Comparison of ENCODE assay signal across 1 cellular context in the genomic region with DNA sequence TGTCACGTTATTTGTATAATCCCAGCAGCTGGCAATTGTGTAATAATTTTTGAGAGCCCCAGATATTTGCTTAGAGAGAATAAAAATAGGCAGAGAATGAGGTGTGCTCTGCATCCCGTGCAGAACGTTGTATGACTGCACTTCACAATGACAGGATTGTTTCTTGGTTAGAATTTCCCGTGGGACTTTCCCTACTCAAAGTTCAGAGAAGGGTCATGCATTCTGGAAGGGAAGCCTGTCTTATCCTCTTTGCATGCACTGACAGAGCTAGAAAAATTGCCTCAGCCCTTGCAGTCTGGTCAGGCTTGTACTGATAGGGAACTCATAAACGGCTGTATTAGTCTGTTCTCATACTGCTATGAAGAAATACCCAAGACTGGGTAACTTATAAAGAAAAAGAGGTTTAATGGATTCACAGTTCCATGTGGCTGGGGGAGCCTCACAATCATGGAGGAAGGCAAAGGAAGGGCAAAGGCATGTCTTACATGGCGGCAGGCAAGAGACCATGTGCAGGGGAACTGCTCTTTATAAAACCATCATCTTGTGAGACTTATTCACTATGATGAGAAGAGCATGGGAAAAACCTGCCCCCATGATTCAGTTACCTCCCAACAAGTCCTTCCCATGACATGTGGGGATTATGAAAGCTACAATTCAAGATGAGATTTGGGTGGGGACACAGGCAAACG.
A peak's percentile ranks its signal among the peaks of the same experiment; 100 is the strongest.
TF ChIP-seq lines count a peak whose summit lies in the region.

No MANE protein-coding gene starts in this region.

TF ChIP-seq in GM12878, 131 proteins besides CTCF, POLR2A, EP300 and RAD21 (continued from another document):
- TF ChIP-seq, protein P1, sequence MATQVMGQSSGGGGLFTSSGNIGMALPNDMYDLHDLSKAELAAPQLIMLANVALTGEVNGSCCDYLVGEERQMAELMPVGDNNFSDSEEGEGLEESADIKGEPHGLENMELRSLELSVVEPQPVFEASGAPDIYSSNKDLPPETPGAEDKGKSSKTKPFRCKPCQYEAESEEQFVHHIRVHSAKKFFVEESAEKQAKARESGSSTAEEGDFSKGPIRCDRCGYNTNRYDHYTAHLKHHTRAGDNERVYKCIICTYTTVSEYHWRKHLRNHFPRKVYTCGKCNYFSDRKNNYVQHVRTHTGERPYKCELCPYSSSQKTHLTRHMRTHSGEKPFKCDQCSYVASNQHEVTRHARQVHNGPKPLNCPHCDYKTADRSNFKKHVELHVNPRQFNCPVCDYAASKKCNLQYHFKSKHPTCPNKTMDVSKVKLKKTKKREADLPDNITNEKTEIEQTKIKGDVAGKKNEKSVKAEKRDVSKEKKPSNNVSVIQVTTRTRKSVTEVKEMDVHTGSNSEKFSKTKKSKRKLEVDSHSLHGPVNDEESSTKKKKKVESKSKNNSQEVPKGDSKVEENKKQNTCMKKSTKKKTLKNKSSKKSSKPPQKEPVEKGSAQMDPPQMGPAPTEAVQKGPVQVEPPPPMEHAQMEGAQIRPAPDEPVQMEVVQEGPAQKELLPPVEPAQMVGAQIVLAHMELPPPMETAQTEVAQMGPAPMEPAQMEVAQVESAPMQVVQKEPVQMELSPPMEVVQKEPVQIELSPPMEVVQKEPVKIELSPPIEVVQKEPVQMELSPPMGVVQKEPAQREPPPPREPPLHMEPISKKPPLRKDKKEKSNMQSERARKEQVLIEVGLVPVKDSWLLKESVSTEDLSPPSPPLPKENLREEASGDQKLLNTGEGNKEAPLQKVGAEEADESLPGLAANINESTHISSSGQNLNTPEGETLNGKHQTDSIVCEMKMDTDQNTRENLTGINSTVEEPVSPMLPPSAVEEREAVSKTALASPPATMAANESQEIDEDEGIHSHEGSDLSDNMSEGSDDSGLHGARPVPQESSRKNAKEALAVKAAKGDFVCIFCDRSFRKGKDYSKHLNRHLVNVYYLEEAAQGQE (IDR thresholded peaks at IDR 0.05; ENCODE audit: low read depth, low read length): no peak
- no peak for TF ChIP-seq ZNF622 (IDR thresholded peaks at IDR 0.05)
- TF ChIP-seq SMARCA5 (IDR thresholded peaks at IDR 0.05): no peak
- TF ChIP-seq BACH1 (IDR thresholded peaks at IDR 0.05; ENCODE audit: borderline replicate concordance): no peak
- TF ChIP-seq NFYA (IDR thresholded peaks at IDR 0.05; ENCODE audit: borderline replicate concordance, low read depth, low read length): no peak
- no peak for TF ChIP-seq SMC3 (IDR thresholded peaks at IDR 0.05; ENCODE audit: borderline replicate concordance, low read length)
- no peak for TF ChIP-seq ASH2L (IDR thresholded peaks at IDR 0.05; ENCODE audit: borderline replicate concordance, low read depth)
- peak; percentile 20; the same call in 1 of the 2 replicates for TF ChIP-seq TAF1 (IDR thresholded peaks at IDR 0.05; ENCODE audit: borderline replicate concordance, low read depth, low read length)
- TF ChIP-seq, protein P2, sequence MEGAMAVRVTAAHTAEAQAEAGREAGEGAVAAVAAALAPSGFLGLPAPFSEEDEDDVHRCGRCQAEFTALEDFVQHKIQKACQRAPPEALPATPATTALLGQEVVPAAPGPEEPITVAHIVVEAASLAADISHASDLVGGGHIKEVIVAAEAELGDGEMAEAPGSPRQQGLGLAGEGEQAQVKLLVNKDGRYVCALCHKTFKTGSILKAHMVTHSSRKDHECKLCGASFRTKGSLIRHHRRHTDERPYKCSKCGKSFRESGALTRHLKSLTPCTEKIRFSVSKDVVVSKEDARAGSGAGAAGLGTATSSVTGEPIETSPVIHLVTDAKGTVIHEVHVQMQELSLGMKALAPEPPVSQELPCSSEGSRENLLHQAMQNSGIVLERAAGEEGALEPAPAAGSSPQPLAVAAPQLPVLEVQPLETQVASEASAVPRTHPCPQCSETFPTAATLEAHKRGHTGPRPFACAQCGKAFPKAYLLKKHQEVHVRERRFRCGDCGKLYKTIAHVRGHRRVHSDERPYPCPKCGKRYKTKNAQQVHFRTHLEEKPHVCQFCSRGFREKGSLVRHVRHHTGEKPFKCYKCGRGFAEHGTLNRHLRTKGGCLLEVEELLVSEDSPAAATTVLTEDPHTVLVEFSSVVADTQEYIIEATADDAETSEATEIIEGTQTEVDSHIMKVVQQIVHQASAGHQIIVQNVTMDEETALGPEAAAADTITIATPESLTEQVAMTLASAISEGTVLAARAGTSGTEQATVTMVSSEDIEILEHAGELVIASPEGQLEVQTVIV (IDR thresholded peaks at IDR 0.05; ENCODE audit: borderline replicate concordance, partially characterized antibody): no peak
- no peak for TF ChIP-seq MYB (IDR thresholded peaks at IDR 0.05; ENCODE audit: borderline replicate concordance, low read depth, low read length)
- TF ChIP-seq ZNF384 (IDR thresholded peaks at IDR 0.05; ENCODE audit: borderline replicate concordance, low read depth, low read length): no peak
- TF ChIP-seq HDAC6 (IDR thresholded peaks at IDR 0.05; ENCODE audit: unreplicated experiment): no peak
- TF ChIP-seq GATAD2B (conservative IDR thresholded peaks at IDR 0.05; ENCODE audit: low read depth): no peak
- TF ChIP-seq CHD1 (IDR thresholded peaks at IDR 0.05; ENCODE audit: low read depth, low read length): no peak
- no peak for TF ChIP-seq SIX5 (IDR thresholded peaks at IDR 0.05; ENCODE audit: low read depth, low read length, severe bottlenecking)
- 0 out of 2 replicates have a peak, but pooled peaks have one; percentile 44 for TF ChIP-seq MTA3 (IDR thresholded peaks at IDR 0.05; ENCODE audit: borderline replicate concordance, low read length)
- TF ChIP-seq NR2C1 (IDR thresholded peaks at IDR 0.05): no peak
- TF ChIP-seq CHD2 (IDR thresholded peaks at IDR 0.05; ENCODE audit: borderline replicate concordance, low read depth, low read length): 0 out of 2 replicates have a peak, but pooled peaks have one; percentile 55
- TF ChIP-seq KDM1A (IDR thresholded peaks at IDR 0.05; ENCODE audit: borderline replicate concordance): no peak
- TF ChIP-seq KAT2A (conservative IDR thresholded peaks at IDR 0.05; ENCODE audit: control insufficient read depth, low read depth, low read length): no peak
- TF ChIP-seq ZNF207 (IDR thresholded peaks at IDR 0.05; ENCODE audit: borderline replicate concordance): no peak
- TF ChIP-seq, protein P3, sequence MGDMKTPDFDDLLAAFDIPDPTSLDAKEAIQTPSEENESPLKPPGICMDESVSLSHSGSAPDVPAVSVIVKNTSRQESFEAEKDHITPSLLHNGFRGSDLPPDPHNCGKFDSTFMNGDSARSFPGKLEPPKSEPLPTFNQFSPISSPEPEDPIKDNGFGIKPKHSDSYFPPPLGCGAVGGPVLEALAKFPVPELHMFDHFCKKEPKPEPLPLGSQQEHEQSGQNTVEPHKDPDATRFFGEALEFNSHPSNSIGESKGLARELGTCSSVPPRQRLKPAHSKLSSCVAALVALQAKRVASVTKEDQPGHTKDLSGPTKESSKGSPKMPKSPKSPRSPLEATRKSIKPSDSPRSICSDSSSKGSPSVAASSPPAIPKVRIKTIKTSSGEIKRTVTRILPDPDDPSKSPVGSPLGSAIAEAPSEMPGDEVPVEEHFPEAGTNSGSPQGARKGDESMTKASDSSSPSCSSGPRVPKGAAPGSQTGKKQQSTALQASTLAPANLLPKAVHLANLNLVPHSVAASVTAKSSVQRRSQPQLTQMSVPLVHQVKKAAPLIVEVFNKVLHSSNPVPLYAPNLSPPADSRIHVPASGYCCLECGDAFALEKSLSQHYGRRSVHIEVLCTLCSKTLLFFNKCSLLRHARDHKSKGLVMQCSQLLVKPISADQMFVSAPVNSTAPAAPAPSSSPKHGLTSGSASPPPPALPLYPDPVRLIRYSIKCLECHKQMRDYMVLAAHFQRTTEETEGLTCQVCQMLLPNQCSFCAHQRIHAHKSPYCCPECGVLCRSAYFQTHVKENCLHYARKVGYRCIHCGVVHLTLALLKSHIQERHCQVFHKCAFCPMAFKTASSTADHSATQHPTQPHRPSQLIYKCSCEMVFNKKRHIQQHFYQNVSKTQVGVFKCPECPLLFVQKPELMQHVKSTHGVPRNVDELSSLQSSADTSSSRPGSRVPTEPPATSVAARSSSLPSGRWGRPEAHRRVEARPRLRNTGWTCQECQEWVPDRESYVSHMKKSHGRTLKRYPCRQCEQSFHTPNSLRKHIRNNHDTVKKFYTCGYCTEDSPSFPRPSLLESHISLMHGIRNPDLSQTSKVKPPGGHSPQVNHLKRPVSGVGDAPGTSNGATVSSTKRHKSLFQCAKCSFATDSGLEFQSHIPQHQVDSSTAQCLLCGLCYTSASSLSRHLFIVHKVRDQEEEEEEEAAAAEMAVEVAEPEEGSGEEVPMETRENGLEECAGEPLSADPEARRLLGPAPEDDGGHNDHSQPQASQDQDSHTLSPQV (IDR thresholded peaks at IDR 0.05): no peak
- TF ChIP-seq FOS (IDR thresholded peaks at IDR 0.05; ENCODE audit: borderline replicate concordance, extremely low read depth, insufficient read length): no peak
- no peak for TF ChIP-seq GABPA (IDR thresholded peaks at IDR 0.05; ENCODE audit: low read depth)
- peak; percentile 78; the same call in 1 of the 2 replicates for TF ChIP-seq BCL11A (IDR thresholded peaks at IDR 0.05; ENCODE audit: low read depth, low read length)
- TF ChIP-seq FOXK2 (IDR thresholded peaks at IDR 0.05): no peak
- TF ChIP-seq SIN3A (IDR thresholded peaks at IDR 0.05; ENCODE audit: low read depth, low read length): no peak
- no peak for TF ChIP-seq SREBF2 (IDR thresholded peaks at IDR 0.05; ENCODE audit: low read length)
- TF ChIP-seq RCOR1 (conservative IDR thresholded peaks at IDR 0.05; ENCODE audit: low read depth, low read length): no peak
- TF ChIP-seq, protein P4, sequence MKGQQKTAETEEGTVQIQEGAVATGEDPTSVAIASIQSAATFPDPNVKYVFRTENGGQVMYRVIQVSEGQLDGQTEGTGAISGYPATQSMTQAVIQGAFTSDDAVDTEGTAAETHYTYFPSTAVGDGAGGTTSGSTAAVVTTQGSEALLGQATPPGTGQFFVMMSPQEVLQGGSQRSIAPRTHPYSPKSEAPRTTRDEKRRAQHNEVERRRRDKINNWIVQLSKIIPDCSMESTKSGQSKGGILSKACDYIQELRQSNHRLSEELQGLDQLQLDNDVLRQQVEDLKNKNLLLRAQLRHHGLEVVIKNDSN (IDR thresholded peaks at IDR 0.05; ENCODE audit: borderline replicate concordance, extremely low read length, insufficient read depth, low read depth, low read length): no peak
TF ChIP-seq in GM12878: peak in this region for 41.
